Comparison of ENCODE assay signal across 2 cellular contexts in genomic region chr3:57958642-57959406, GRCh38.
TF ChIP-seq lines count a peak whose summit lies in the region.

No MANE protein-coding gene starts in this region.

TF ChIP-seq in IMR-90, 13 proteins besides CTCF, POLR2A, EP300 and RAD21:
- TF ChIP-seq RCOR1 (IDR thresholded peaks at IDR 0.05; ENCODE audit: insufficient replicate concordance, low read length) (no peak), MAZ (IDR thresholded peaks at IDR 0.05; ENCODE audit: borderline replicate concordance, low read depth, low read length) (no peak), NFE2L2 (IDR thresholded peaks at IDR 0.05; ENCODE audit: low read depth, low read length) (no peak), CEBPB (IDR thresholded peaks at IDR 0.05; ENCODE audit: low read depth, low read length) (no peak), USF2 (IDR thresholded peaks at IDR 0.05; ENCODE audit: low read depth, low read length) (no peak), MAFK (IDR thresholded peaks at IDR 0.05; ENCODE audit: low read depth, low read length) (no peak), ELK1 (IDR thresholded peaks at IDR 0.05; ENCODE audit: borderline replicate concordance, low read depth, low read length) (no peak), MXI1 (IDR thresholded peaks at IDR 0.05; ENCODE audit: borderline replicate concordance, low read depth, low read length) (no peak), RFX5 (IDR thresholded peaks at IDR 0.05; ENCODE audit: low read depth, low read length) (no peak)

TF ChIP-seq in WTC11, 78 proteins besides CTCF, POLR2A, EP300 and RAD21:
- no peak for TF ChIP-seq MYBL2 (CRISPR knock-in tag; IDR thresholded peaks at IDR 0.05)
- no peak for TF ChIP-seq JUN (CRISPR knock-in tag; IDR thresholded peaks at IDR 0.05)
